ENCODE assay signal across 2 cellular contexts in the genomic region with DNA sequence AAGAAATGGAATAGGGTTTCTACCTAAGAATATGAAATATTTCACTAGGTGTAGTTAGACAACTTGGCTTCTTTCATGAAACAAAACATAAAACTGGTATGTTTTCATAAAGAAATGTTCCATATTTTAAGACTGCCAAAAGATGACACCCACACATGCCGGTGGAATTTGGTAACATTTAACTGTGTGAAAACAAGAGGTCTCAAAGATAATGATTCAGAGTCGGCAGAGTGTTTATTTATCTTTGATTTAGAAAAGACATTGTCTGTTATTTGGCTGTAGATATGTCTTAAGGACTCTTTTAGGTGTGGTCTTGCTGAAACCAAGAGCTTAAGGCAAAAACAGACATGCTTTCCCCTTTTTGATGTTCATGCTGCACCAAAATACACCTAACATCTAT.
TF ChIP-seq lines count a peak whose summit lies in the region.

No MANE protein-coding gene starts in this region.

TF ChIP-seq in A549, 52 proteins besides CTCF, POLR2A, EP300 and RAD21:
- TF ChIP-seq CHD4 (IDR thresholded peaks at IDR 0.05; ENCODE audit: borderline replicate concordance) = no peak
- no peak for TF ChIP-seq HES2 (IDR thresholded peaks at IDR 0.05)
- TF ChIP-seq ZFP36 (IDR thresholded peaks at IDR 0.05; ENCODE audit: borderline replicate concordance, partially characterized antibody) = no peak
- TF ChIP-seq TP53 (CRISPR knock-in tag; IDR thresholded peaks at IDR 0.05) = no peak
- TF ChIP-seq CBX8 (IDR thresholded peaks at IDR 0.05) = no peak
- no peak for TF ChIP-seq FOXS1 (CRISPR knock-in tag; IDR thresholded peaks at IDR 0.05)
- TF ChIP-seq ESRRA (IDR thresholded peaks at IDR 0.05; ENCODE audit: borderline replicate concordance, low read length) = no peak
- TF ChIP-seq, protein P1, sequence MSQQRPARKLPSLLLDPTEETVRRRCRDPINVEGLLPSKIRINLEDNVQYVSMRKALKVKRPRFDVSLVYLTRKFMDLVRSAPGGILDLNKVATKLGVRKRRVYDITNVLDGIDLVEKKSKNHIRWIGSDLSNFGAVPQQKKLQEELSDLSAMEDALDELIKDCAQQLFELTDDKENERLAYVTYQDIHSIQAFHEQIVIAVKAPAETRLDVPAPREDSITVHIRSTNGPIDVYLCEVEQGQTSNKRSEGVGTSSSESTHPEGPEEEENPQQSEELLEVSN (IDR thresholded peaks at IDR 0.05; ENCODE audit: borderline replicate concordance, low read depth) = no peak
- no peak for TF ChIP-seq JUN (IDR thresholded peaks at IDR 0.05)
- no peak for TF ChIP-seq EHF (CRISPR knock-in tag; IDR thresholded peaks at IDR 0.05)
- TF ChIP-seq HOXA7 (CRISPR knock-in tag; IDR thresholded peaks at IDR 0.05) = no peak
TF ChIP-seq in A549: peak in this region for 0.

TF ChIP-seq in GM23338, 12 proteins besides CTCF, POLR2A, EP300 and RAD21 (continued from another document):
- no peak for TF ChIP-seq JUNB (IDR thresholded peaks at IDR 0.05; ENCODE audit: unreplicated experiment)
- TF ChIP-seq ZNF331 (CRISPR knock-in tag; IDR thresholded peaks at IDR 0.05; ENCODE audit: low read depth) = no peak
